In the genomic region with DNA sequence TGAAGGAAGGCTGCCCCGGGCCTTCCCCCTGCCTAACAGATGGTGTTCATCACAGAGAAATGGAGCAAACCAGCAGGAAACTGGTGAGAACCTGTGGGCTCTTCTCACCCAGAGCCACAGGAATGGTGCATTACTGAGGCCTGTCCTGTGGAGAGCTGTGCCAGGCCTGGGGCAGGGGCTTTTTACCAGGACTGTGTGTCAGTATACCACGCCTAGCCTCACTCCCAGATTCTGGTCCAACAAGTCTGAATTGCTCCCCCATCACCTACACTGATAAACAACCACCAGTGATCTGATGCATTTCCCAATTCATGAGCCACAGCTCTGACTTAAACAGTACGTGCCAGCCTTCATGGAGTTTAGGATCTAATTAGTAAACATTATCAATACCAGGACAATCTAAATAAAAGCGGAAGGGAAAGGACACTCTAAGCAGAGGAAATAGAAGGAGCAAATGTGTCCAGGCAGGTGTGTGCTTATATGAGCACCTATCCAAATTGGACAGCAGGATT, we compare ENCODE assay signal across 24 cellular contexts. TPM values are rescaled to one million over a fixed set of nuclear protein-coding genes. Genes with fewer than 3 reads are reported as not detected.
DNase-seq lines count a peak whose midpoint lies in the region; ATAC-seq and TF ChIP-seq lines count a peak whose summit lies in the region.
"Had no signal": no experiment of that assay in that cellular context is flagged by ENCODE, and none has a peak within 500 bp of the region (broad histone marks: within the 10 kb centered on the region; RNA-seq: fewer than 3 reads in every experiment).

No MANE protein-coding gene starts in this region.

- TF ChIP-seq CTCF in GM12865 (IDR thresholded peaks at IDR 0.05; ENCODE audit: insufficient read depth, low read depth, low read length, missing control alignments) (no peak), HEK293 (tag by site-specific recombination; IDR thresholded peaks at IDR 0.05) (no peak), esophagus muscularis mucosa (IDR thresholded peaks at IDR 0.05) (no peak)

- H3K4me3 ChIP-seq in GM12865 (ENCODE audit: low read depth, low read length) (no peak overlapping the region), HEK293 (ENCODE audit: low read depth, low read length) (no peak overlapping the region), esophagus muscularis mucosa (no peak overlapping the region)
- H3K4me3 ChIP-seq: K562 had no signal

- no peak for TF ChIP-seq EP300 in esophagus muscularis mucosa (IDR thresholded peaks at IDR 0.05)

- CTCF ChIA-PET in HEK293 (lab: Yijun Ruan, JAX): no interaction called here

- no peaks in the 10 kb centered on the region for H3K4me1 Mint-ChIP-seq in stimulated activated effector memory CD8-positive, alpha-beta T cell treated with anti-CD3 and anti-CD28 coated beads, Interleukin-12 subunit alpha, Interleukin-12 subunit beta, amount 100 ng/mL, for 72 hours
- H3K4me1 Mint-ChIP-seq: CD8-positive, alpha-beta memory T cell had no signal

- WGBS in esophagus muscularis mucosa: 68% methylated on average over 4 of the region's 4 CpGs

- H3K27ac Mint-ChIP-seq in stimulated activated effector memory CD8-positive, alpha-beta T cell treated with anti-CD3 and anti-CD28 coated beads, Interleukin-12 subunit alpha, Interleukin-12 subunit beta, amount 100 ng/mL, for 72 hours: no peak overlapping the region
- H3K27ac Mint-ChIP-seq: CD14-positive monocyte had no signal

- H3K27me3 ChIP-seq in esophagus muscularis mucosa: no peaks in the 10 kb centered on the region

- no peaks in the 10 kb centered on the region for H3K4me1 ChIP-seq in HEK293 (ENCODE audit: control insufficient read depth, insufficient read depth, low read length)
- H3K4me1 ChIP-seq in esophagus muscularis mucosa: peaks cover 0 to 11% (median 3%) of the 10 kb centered on the region in 4 donors

- no peaks in the 10 kb centered on the region for H3K36me3 Mint-ChIP-seq in stimulated activated effector memory CD8-positive, alpha-beta T cell treated with anti-CD3 and anti-CD28 coated beads, Interleukin-12 subunit alpha, Interleukin-12 subunit beta, amount 100 ng/mL, for 72 hours
- H3K36me3 Mint-ChIP-seq: CD14-positive monocyte; CD8-positive, alpha-beta memory T cell had no signal

- peak; percentile 17 for DNase-seq in GM12865 (ENCODE audit: low read depth)
- DNase-seq in esophagus muscularis mucosa (ENCODE audit: extremely low spot score): no peak
- no peak for DNase-seq in stimulated activated effector memory CD8-positive, alpha-beta T cell treated with anti-CD3 and anti-CD28 coated beads, Interleukin-12 subunit alpha, Interleukin-12 subunit beta, amount 100 ng/mL, for 72 hours (ENCODE audit: low spot score in 2 of 2)
- DNase-seq in EL: no peak
- DNase-seq in NCI-H1436 treated with DMSO at 0.1 percent for 48 hours (lab: John Stamatoyannopoulos, UW): no peak
- DNase-seq: CD8-positive, alpha-beta memory T cell; DMS 273 treated with DMSO at 0.1 percent for 48 hours; DMS79; GOT3; HCEC 1CT; Kasumi-1; NCI-H1092 treated with DMSO at 0.1 percent for 48 hours; NCI-H1436; NCI-H187 treated with DMSO at 0.1 percent for 48 hours; NCI-H524 treated with DMSO at 0.1 percent for 48 hours; NCI-H774; PC-3; SK-N-SH had no signal

- no peaks in the 10 kb centered on the region for H3K9me3 Mint-ChIP-seq in stimulated activated effector memory CD8-positive, alpha-beta T cell treated with anti-CD3 and anti-CD28 coated beads, Interleukin-12 subunit alpha, Interleukin-12 subunit beta, amount 100 ng/mL, for 72 hours
- H3K9me3 Mint-ChIP-seq: CD14-positive monocyte; CD8-positive, alpha-beta memory T cell had no signal

- H3K9me3 ChIP-seq in HEK293 (ENCODE audit: control insufficient read depth, insufficient read depth, low read depth, low read length) (no peaks in the 10 kb centered on the region), esophagus muscularis mucosa (no peaks in the 10 kb centered on the region)
- H3K9me3 ChIP-seq: SK-N-SH had no signal

- TF ChIP-seq POLR2A in esophagus muscularis mucosa (IDR thresholded peaks at IDR 0.05; ENCODE audit: low read depth): no peak

- POLR2A ChIA-PET in HEK293 (lab: Yijun Ruan, JAX): interaction anchor here (1.0 kb wide), 1 partner anchor 281 kb away, joined by 3 read pairs; the partner anchor contains the start of gene MTHFD2

- ATAC-seq in stimulated activated effector memory CD8-positive, alpha-beta T cell treated with anti-CD3 and anti-CD28 coated beads, Interleukin-12 subunit alpha, Interleukin-12 subunit beta, amount 100 ng/mL, for 72 hours: peak; percentile 8
- ATAC-seq in HG03571 (IDR thresholded peaks at IDR 0.05; ENCODE audit: unreplicated experiment): no peak
- ATAC-seq in HG03045 (IDR thresholded peaks at IDR 0.05; ENCODE audit: unreplicated experiment): no peak
- ATAC-seq: K562, PC-3 had no signal

- no peaks in the 10 kb centered on the region for H3K36me3 ChIP-seq in HEK293 (ENCODE audit: control insufficient read depth in 2 of 2, insufficient read depth in 1 of 2, low read length in 2 of 2)
- peaks cover 0 to 69% (median 55%) of the 10 kb centered on the region in 4 donors for H3K36me3 ChIP-seq in esophagus muscularis mucosa

- H3K27ac ChIP-seq in HEK293 (ENCODE audit: extremely low read depth, low read depth, low read length): no peak overlapping the region
- peak overlapping the region; percentile 17 to 82 (median 52) for H3K27ac ChIP-seq in esophagus muscularis mucosa (replicated peaks in 1 of 4)

- no peak overlapping the region for H3K4me3 Mint-ChIP-seq in stimulated activated effector memory CD8-positive, alpha-beta T cell treated with anti-CD3 and anti-CD28 coated beads, Interleukin-12 subunit alpha, Interleukin-12 subunit beta, amount 100 ng/mL, for 72 hours
- H3K4me3 Mint-ChIP-seq: CD14-positive monocyte; CD8-positive, alpha-beta memory T cell had no signal

- intact Hi-C loops in esophagus muscularis mucosa (cut with DNase I): no loop called here

TF ChIP-seq in HEK293, 187 proteins besides CTCF, POLR2A, EP300 and RAD21:
- TF ChIP-seq ZSCAN18 (tag by site-specific recombination; IDR thresholded peaks at IDR 0.05) (no peak), ZNF433 (tag by site-specific recombination; IDR thresholded peaks at IDR 0.05; ENCODE audit: low read depth) (no peak), ZIC2 (tag by site-specific recombination; IDR thresholded peaks at IDR 0.05) (peak; percentile 23; the same call in 1 of the 2 replicates)
- TF ChIP-seq, protein P1, sequence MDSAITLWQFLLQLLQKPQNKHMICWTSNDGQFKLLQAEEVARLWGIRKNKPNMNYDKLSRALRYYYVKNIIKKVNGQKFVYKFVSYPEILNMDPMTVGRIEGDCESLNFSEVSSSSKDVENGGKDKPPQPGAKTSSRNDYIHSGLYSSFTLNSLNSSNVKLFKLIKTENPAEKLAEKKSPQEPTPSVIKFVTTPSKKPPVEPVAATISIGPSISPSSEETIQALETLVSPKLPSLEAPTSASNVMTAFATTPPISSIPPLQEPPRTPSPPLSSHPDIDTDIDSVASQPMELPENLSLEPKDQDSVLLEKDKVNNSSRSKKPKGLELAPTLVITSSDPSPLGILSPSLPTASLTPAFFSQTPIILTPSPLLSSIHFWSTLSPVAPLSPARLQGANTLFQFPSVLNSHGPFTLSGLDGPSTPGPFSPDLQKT (IDR thresholded peaks at IDR 0.05; ENCODE audit: borderline replicate concordance, low read depth, low read length): no peak

RNA-seq across cellular contexts. Expression of gene DGUOK, which starts 8.9 kb away (rescaled TPM):
- 10 to 100 TPM; 31.6 to 50.7 (median 36.6) TPM for total RNA-seq in esophagus muscularis mucosa

RNA-seq across cellular contexts. Expression of gene ACTG2, which starts 24.9 kb away (rescaled TPM):
- total RNA-seq in esophagus muscularis mucosa: 1,000 to 10,000 TPM; 4,013 to 8,538 (median 5,633) TPM
- total RNA-seq: CD8-positive, alpha-beta memory T cell; HT1080 had no signal
